1 cellular context compared by ENCODE assay signal in the genomic region with DNA sequence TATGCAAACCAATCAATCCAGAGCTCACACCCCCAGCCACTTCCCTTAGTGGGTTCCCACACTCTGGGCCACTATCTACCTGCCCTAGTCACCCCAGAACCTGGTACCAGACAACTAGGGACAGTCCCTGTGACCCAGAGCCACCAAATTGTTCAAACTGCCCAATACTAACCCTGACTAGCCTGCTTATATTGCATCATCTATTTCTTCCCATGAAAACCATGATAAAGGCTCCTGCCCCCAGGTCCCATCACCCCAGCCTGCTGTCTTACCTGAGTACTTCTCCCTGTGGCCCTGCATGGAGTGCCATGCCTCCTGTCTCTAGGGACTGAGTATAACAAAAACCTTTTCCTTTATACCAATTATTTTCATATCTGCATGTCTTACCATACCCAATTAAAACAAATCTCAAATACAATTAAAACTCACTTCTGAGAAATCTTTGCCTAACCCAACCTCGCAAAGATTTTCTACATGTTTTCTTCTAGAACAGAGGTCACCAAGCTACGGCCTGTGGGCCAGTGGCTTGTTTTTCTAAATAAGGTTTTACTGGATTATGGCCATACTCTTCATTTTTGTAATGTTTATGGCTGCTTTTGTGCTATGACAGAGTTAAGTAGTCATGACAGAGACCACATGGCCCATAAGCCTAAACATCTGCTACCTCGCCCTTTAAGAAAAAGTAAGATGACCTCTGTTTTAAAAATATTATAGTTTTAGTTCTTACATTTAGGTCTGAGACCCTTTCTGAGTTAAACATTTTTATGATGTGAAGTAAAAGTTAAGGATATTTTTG.
TF ChIP-seq lines count a peak whose summit lies in the region.

No MANE protein-coding gene starts in this region.

TF ChIP-seq in liver, 16 proteins besides CTCF, POLR2A, EP300 and RAD21 (continued from another document):
- TF ChIP-seq, protein P1, sequence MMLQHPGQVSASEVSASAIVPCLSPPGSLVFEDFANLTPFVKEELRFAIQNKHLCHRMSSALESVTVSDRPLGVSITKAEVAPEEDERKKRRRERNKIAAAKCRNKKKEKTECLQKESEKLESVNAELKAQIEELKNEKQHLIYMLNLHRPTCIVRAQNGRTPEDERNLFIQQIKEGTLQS (IDR thresholded peaks at IDR 0.05), result no peak
- TF ChIP-seq FOXA2 (IDR thresholded peaks at IDR 0.05) (no peak), EGR1 (IDR thresholded peaks at IDR 0.05; ENCODE audit: low read depth in 2 of 2) (no peak), GABPA (IDR thresholded peaks at IDR 0.05 in 1 of 2, conservative IDR thresholded peaks at IDR 0.05 in 1 of 2) (no peak), RXRA (IDR thresholded peaks at IDR 0.05) (peak; percentile 40 to 54), TAF1 (conservative IDR thresholded peaks at IDR 0.05) (no peak), HNF4A (conservative IDR thresholded peaks at IDR 0.05) (no peak), SP1 (IDR thresholded peaks at IDR 0.05) (no peak), HNF4G (IDR thresholded peaks at IDR 0.05) (no peak), JUND (IDR thresholded peaks at IDR 0.05) (no peak)
- TF ChIP-seq, protein P2, sequence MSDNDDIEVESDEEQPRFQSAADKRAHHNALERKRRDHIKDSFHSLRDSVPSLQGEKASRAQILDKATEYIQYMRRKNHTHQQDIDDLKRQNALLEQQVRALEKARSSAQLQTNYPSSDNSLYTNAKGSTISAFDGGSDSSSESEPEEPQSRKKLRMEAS (IDR thresholded peaks at IDR 0.05), result no peak
